ENCODE assay signal across 8 cellular contexts in genomic region chr1:239387304-239388231, GRCh38. TPM values are rescaled to one million over a fixed set of nuclear protein-coding genes. Genes with fewer than 3 reads are reported as not detected.
DNase-seq lines count a peak whose midpoint lies in the region; ATAC-seq and TF ChIP-seq lines count a peak whose summit lies in the region.
"Had no signal": no experiment of that assay in that cellular context is flagged by ENCODE, and none has a peak within 500 bp of the region (broad histone marks: within the 10 kb centered on the region; RNA-seq: fewer than 3 reads in every experiment).

No MANE protein-coding gene starts in this region.

- no peak for TF ChIP-seq CTCF in HFF-Myc (IDR thresholded peaks at IDR 0.05; ENCODE audit: low read depth, low read length, missing control alignments)
- no peak for TF ChIP-seq CTCF in hepatocyte (IDR thresholded peaks at IDR 0.05; ENCODE audit: poor library complexity)

- DNase-seq in HFF-Myc (ENCODE audit: extremely low read depth, low read depth) (no peak), UCSD-AML1 (lab: John Stamatoyannopoulos, UW; ENCODE audit: unreplicated experiment) (peak; percentile 53), hepatocyte (ENCODE audit: low spot score) (peak; percentile 34), epidermal melanocyte (ENCODE audit: insufficient read length, low spot score) (no peak)

- no peaks in the 10 kb centered on the region for H4K20me1 ChIP-seq in hepatocyte (ENCODE audit: insufficient read depth, poor library complexity, severe bottlenecking)

- no peaks in the 10 kb centered on the region for H3K9me2 ChIP-seq in hepatocyte (replicated peaks; ENCODE audit: insufficient read depth)

- H3K4me2 ChIP-seq in hepatocyte: peak overlapping the region; percentile 99
- H3K4me2 ChIP-seq: KMS-11 had no signal

- peak overlapping the region; percentile 19 for H3K4me3 ChIP-seq in HFF-Myc (replicated peaks; ENCODE audit: low read depth, low read length)
- peak overlapping the region; percentile 63 for H3K4me3 ChIP-seq in hepatocyte
- H3K4me3 ChIP-seq in skin epidermis: peak overlapping the region in 4 of 7 experiments; percentile 14 to 36 (median 30)

- H3K36me3 ChIP-seq in hepatocyte (replicated peaks; ENCODE audit: insufficient read depth, low read depth): no peaks in the 10 kb centered on the region

- H3K27ac ChIP-seq in hepatocyte (no peak overlapping the region), skin epidermis (peak overlapping the region in 2 of 21 experiments; percentile 25 to 52)
- H3K27ac ChIP-seq: KMS-11 had no signal

- WGBS in hepatocyte (ENCODE audit: low lambda C conversion rate, missing lambda C conversion rate): 4% methylated on average over 54 of the region's 56 CpGs

- ATAC-seq in HG03175 (IDR thresholded peaks at IDR 0.05; ENCODE audit: unreplicated experiment) (no peak), GM18909 (IDR thresholded peaks at IDR 0.05; ENCODE audit: poor library complexity, unreplicated experiment) (no peak)

- H3K4me1 ChIP-seq in hepatocyte (ENCODE audit: insufficient read depth): peaks cover 5% of the 10 kb centered on the region

- H3K9me3 ChIP-seq in hepatocyte (ENCODE audit: low read depth): no peaks in the 10 kb centered on the region

- peaks cover 6% of the 10 kb centered on the region for H3K79me2 ChIP-seq in hepatocyte

- peak overlapping the region; percentile 87 for H2AFZ ChIP-seq in hepatocyte

- H3K27me3 ChIP-seq in hepatocyte: peaks cover 74% of the 10 kb centered on the region

RNA-seq across cellular contexts. Expression of gene CHRM3, which starts 1.2 kb away (rescaled TPM):
- 5.5 and 6.6 TPM in 2 replicates for total RNA-seq in hepatocyte
- polyA plus RNA-seq in hepatocyte: 2.5 and 5.7 TPM in 2 replicates

Comparison
In these comparisons a context has a peak if more than half of its experiments do, and no peak if none do; other contexts are left out.
1. DNase-seq: peak in UCSD-AML1 (single experiment) and hepatocyte (single experiment); none in HFF-Myc (single experiment) and epidermal melanocyte (single experiment).
2. Peak in every context shown above with its lines, with median percentiles within 50 percentile points of each other: H3K4me3 ChIP-seq.